8 cellular contexts compared by ENCODE assay signal in genomic region chr3:133927543-133928066, GRCh38. TPM values are rescaled to one million over a fixed set of nuclear protein-coding genes. Genes with fewer than 3 reads are reported as not detected.
A peak's percentile ranks its signal among the peaks of the same experiment; 100 is the strongest.
DNase-seq lines count a peak whose midpoint lies in the region; ATAC-seq and TF ChIP-seq lines count a peak whose summit lies in the region.

No MANE protein-coding gene starts in this region.

- no peaks in the 10 kb centered on the region for H3K9me3 Mint-ChIP-seq in progenitor cell of endocrine pancreas (ENCODE audit: low read depth)

- TF ChIP-seq CTCF in RWPE1 (conservative IDR thresholded peaks at IDR 0.05; ENCODE audit: low read depth) (peak; percentile 87), cardiac muscle cell (IDR thresholded peaks at IDR 0.05; ENCODE audit: low read depth, low read length) (peak; percentile 60), progenitor cell of endocrine pancreas (IDR thresholded peaks at IDR 0.05; ENCODE audit: unreplicated experiment) (peak; percentile 93), upper lobe of left lung (IDR thresholded peaks at IDR 0.05) (peak; percentile 90 to 95 (median 93))

- H3K27me3 ChIP-seq in cardiac muscle cell (peaks cover 24% of the 10 kb centered on the region), upper lobe of left lung (no peaks in the 10 kb centered on the region)

- 5 to 7% methylated on average over 13 to 27 of the region's 50 CpGs for WGBS in upper lobe of left lung, 2 donors

- no peaks in the 10 kb centered on the region for H3K4me1 ChIP-seq in cardiac muscle cell (ENCODE audit: low read depth)
- H3K4me1 ChIP-seq in upper lobe of left lung, result peaks cover 9 to 18% (median 10%) of the 10 kb centered on the region in 4 donors

- H3K36me3 ChIP-seq in cardiac muscle cell (no peaks in the 10 kb centered on the region), upper lobe of left lung (no peaks in the 10 kb centered on the region)

- DNase-seq in NCI-H2081 (lab: John Stamatoyannopoulos, UW) (peak; percentile 49 to 50), NCI-H2081 treated with DMSO at 0.1 percent for 48 hours (lab: John Stamatoyannopoulos, UW) (no peak), RWPE1 (ENCODE audit: low spot score) (peak; percentile 29), cardiac muscle cell (ENCODE audit: low read depth in 1 of 2, low spot score in 1 of 2) (peak; percentile 54 to 69), progenitor cell of endocrine pancreas (ENCODE audit: low spot score, unreplicated experiment) (peak; percentile 73), upper lobe of left lung (peak; percentile 53 to 95)
- DNase-seq in activated naive CD4-positive, alpha-beta T cell (lab: John Stamatoyannopoulos, UW), result peak; percentile 12 to 79 (median 42)

- no peak for TF ChIP-seq EP300 in upper lobe of left lung (IDR thresholded peaks at IDR 0.05)

- H3K4me3 ChIP-seq in cardiac muscle cell, result peak overlapping the region; percentile 46
- H3K4me3 ChIP-seq in upper lobe of left lung, result peak overlapping the region in 3 of 4 donors; percentile 46 to 64 (median 54)

- CTCF ChIA-PET in RWPE1 (lab: Yijun Ruan, JAX), result interaction anchor here (0.7 kb wide), 1 partner anchor 272 kb away, joined by 3 read pairs; no protein-coding TSS in a partner anchor

- TF ChIP-seq POLR2A in upper lobe of left lung (IDR thresholded peaks at IDR 0.05), result no peak

- H3K27ac ChIP-seq in RWPE1 (no peak overlapping the region), cardiac muscle cell (no peak overlapping the region), upper lobe of left lung (peak overlapping the region in 1 of 4 donors; percentile 58)

- H3K36me3 Mint-ChIP-seq in progenitor cell of endocrine pancreas (ENCODE audit: insufficient read depth), result no peaks in the 10 kb centered on the region

- ATAC-seq in HG02981 (IDR thresholded peaks at IDR 0.05; ENCODE audit: unreplicated experiment) (peak; percentile 72), upper lobe of left lung (ENCODE audit: low FRiP score in 2 of 2) (peak; percentile 35 to 95)

- H3K4me1 Mint-ChIP-seq in progenitor cell of endocrine pancreas (ENCODE audit: low read depth), result peaks cover 4% of the 10 kb centered on the region

- POLR2A ChIA-PET in RWPE1 (lab: Yijun Ruan, JAX; ENCODE audit: low non-redundant PET), result no interaction called here

- H3K4me3 Mint-ChIP-seq in progenitor cell of endocrine pancreas (ENCODE audit: low read depth), result peak overlapping the region; percentile 78

- peaks cover 41% of the 10 kb centered on the region for H3K27me3 Mint-ChIP-seq in progenitor cell of endocrine pancreas

- H3K27ac Mint-ChIP-seq in progenitor cell of endocrine pancreas, result no peak overlapping the region

- H3K9me3 ChIP-seq in cardiac muscle cell (ENCODE audit: low read depth) (no peaks in the 10 kb centered on the region), upper lobe of left lung (no peaks in the 10 kb centered on the region)

RNA-seq across cellular contexts. Expression of gene RAB6B, which starts 31.9 kb away (rescaled TPM):
- total RNA-seq in cardiac muscle cell (2.4 and 2.6 TPM in 2 replicates), progenitor cell of endocrine pancreas (10.5 and 12.9 TPM in 2 replicates), upper lobe of left lung (1 to 10 TPM in 5 of 6 donors, under 1 TPM in 1; 1.00 to 6.3 (median 2.8) TPM)
- 3.0 TPM in 2 replicates for polyA plus RNA-seq in cardiac muscle cell
